19 cellular contexts compared by ENCODE assay signal in genomic region chr5:26572486-26572885, GRCh38.
DNase-seq lines count a peak whose midpoint lies in the region; ATAC-seq and TF ChIP-seq lines count a peak whose summit lies in the region.
"Had no signal": no experiment of that assay in that cellular context is flagged by ENCODE, and none has a peak within 500 bp of the region (broad histone marks: within the 10 kb centered on the region; RNA-seq: fewer than 3 reads in every experiment).

No MANE protein-coding gene starts in this region.

- 47% methylated on average over 1 of the region's 1 CpG for WGBS in mammary epithelial cell (ENCODE audit: low coverage, missing lambda C conversion rate)
- no CpG with 5 or more reads among the region's 1 CpG for WGBS in mesenchymal stem cell
- WGBS in heart right ventricle, 2 donors: 38 to 48% methylated on average over 1 of the region's 1 CpG

- H3K36me3 Mint-ChIP-seq in MCF 10A (ENCODE audit: insufficient read depth, unreplicated experiment): no peaks in the 10 kb centered on the region
- H3K36me3 Mint-ChIP-seq: IgD-negative memory B cell had no signal

- no peaks in the 10 kb centered on the region for H4K20me1 ChIP-seq in mammary epithelial cell (ENCODE audit: insufficient read depth, low read length)

- H2AK5ac ChIP-seq in mesenchymal stem cell (ENCODE audit: low read length, severe bottlenecking): no peak overlapping the region

- no peak; the same call in 1 of the 2 replicates for ATAC-seq in Panc1
- no peak for ATAC-seq in heart right ventricle
- ATAC-seq in left ventricle myocardium superior: no peak
- ATAC-seq: Right ventricle myocardium inferior had no signal

- H2AFZ ChIP-seq in mammary epithelial cell (ENCODE audit: low read depth, low read length): no peak overlapping the region
- no peak overlapping the region for H2AFZ ChIP-seq in mesenchymal stem cell (ENCODE audit: low read depth, low read length)

- H3K27ac ChIP-seq in mammary epithelial cell (ENCODE audit: insufficient read depth, low read depth, low read length) (no peak overlapping the region), Panc1 (ENCODE audit: low read length) (peak overlapping the region; percentile 39; the same call in 1 of the 2 replicates), mesenchymal stem cell (ENCODE audit: low read length, poor library complexity, severe bottlenecking) (no peak overlapping the region), heart right ventricle (no peak overlapping the region)

- H3K36me3 ChIP-seq in mammary epithelial cell (ENCODE audit: insufficient read depth, low read length) (no peaks in the 10 kb centered on the region), Panc1 (ENCODE audit: control insufficient read depth, insufficient read depth, low read length) (no peaks in the 10 kb centered on the region), mesenchymal stem cell (ENCODE audit: control insufficient read depth in 1 of 2, insufficient read depth in 2 of 2, low read depth in 1 of 2, low read length in 2 of 2) (peaks cover 0 to 3% of the 10 kb centered on the region in 2 experiments), heart right ventricle (no peaks in the 10 kb centered on the region)
- H3K36me3 ChIP-seq: BE2C, HAP-1 had no signal

- H3K18ac ChIP-seq in mesenchymal stem cell (ENCODE audit: low read depth in 1 of 2, low read length in 2 of 2): no peak overlapping the region

- H3K4me3 ChIP-seq in mammary epithelial cell (replicated peaks in 1 of 3; ENCODE audit: insufficient read depth in 1 of 3, low read depth in 2 of 3, low read length in 3 of 3): no peak overlapping the region
- no peak overlapping the region for H3K4me3 ChIP-seq in Panc1 (ENCODE audit: low read depth in 2 of 2, low read length in 2 of 2)
- H3K4me3 ChIP-seq in mesenchymal stem cell (ENCODE audit: insufficient read depth in 1 of 2, low read depth in 1 of 2, low read length in 2 of 2): no peak overlapping the region
- H3K4me3 ChIP-seq in heart right ventricle: no peak overlapping the region
- H3K4me3 ChIP-seq: HAP-1 had no signal

- H3K4me1 ChIP-seq in mammary epithelial cell (ENCODE audit: insufficient read depth, low read length): no peaks in the 10 kb centered on the region
- H3K4me1 ChIP-seq in Panc1 (ENCODE audit: control insufficient read depth, insufficient read depth, low read length): peaks cover 6% of the 10 kb centered on the region
- H3K4me1 ChIP-seq in mesenchymal stem cell (ENCODE audit: control insufficient read depth, insufficient read depth, low read depth, low read length): no peaks in the 10 kb centered on the region
- H3K4me1 ChIP-seq in heart right ventricle: no peaks in the 10 kb centered on the region
- H3K4me1 ChIP-seq: BE2C, HAP-1 had no signal

- H4K8ac ChIP-seq in mesenchymal stem cell (ENCODE audit: low read length): no peak overlapping the region

- H3K9me3 ChIP-seq in mammary epithelial cell (replicated peaks; ENCODE audit: insufficient read depth, low read length) (peaks cover 20% of the 10 kb centered on the region), Panc1 (ENCODE audit: control insufficient read depth, insufficient read depth, low read depth, low read length) (no peaks in the 10 kb centered on the region), mesenchymal stem cell (ENCODE audit: control insufficient read depth, low read length) (no peaks in the 10 kb centered on the region), heart right ventricle (peaks cover 0 to 36% (median 0%) of the 10 kb centered on the region in 11 donors)
- H3K9me3 ChIP-seq: BE2C, HAP-1 had no signal

- CTCF ChIA-PET in MCF 10A (lab: Yijun Ruan, JAX): interaction anchor here (0.7 kb wide), 1 partner anchor 11 kb away, joined by 3 read pairs; no protein-coding TSS in a partner anchor
- CTCF ChIA-PET in mammary epithelial cell (lab: Charles Lee; ENCODE audit: low non-redundant PET): no interaction called here
- CTCF ChIA-PET in Panc1 (lab: Charles Lee): interaction anchor here (0.6 kb wide), 1 partner anchor 1038 kb away, joined by 4 read pairs; no protein-coding TSS in a partner anchor

- H3K4ac ChIP-seq in mesenchymal stem cell (ENCODE audit: low read depth in 1 of 2, low read length in 2 of 2): no peak overlapping the region

- dilution Hi-C loops in mammary epithelial cell (cut with HindIII; ENCODE audit: low sequenced_read_pairs): no loop called here

- no peak overlapping the region for H2BK5ac ChIP-seq in mesenchymal stem cell (ENCODE audit: low read depth, low read length, poor library complexity, severe bottlenecking)

- BruUV-seq in MCF 10A (replicated peaks; lab: Mats Ljungman, UMichigan): no TSS peak
- no TSS peak for BruUV-seq in mammary epithelial cell (replicated peaks; lab: Mats Ljungman, UMichigan)
- BruUV-seq in Panc1 (replicated peaks; lab: Mats Ljungman, UMichigan): no TSS peak

- H3K4me3 Mint-ChIP-seq in MCF 10A (ENCODE audit: unreplicated experiment): no peak overlapping the region
- H3K4me3 Mint-ChIP-seq: CD4-positive, alpha-beta T cell; IgD-negative memory B cell had no signal

- no peaks in the 10 kb centered on the region for H3K79me2 ChIP-seq in mammary epithelial cell (ENCODE audit: insufficient read depth, low read length)

- no peaks in the 10 kb centered on the region for H3K9me3 Mint-ChIP-seq in MCF 10A (ENCODE audit: unreplicated experiment)

- H3K14ac ChIP-seq in mesenchymal stem cell (ENCODE audit: low read length in 2 of 2): no peak overlapping the region

- intact Hi-C loops in MCF 10A (cut with micrococcal nuclease) (no loop called here), mammary epithelial cell (cut with micrococcal nuclease) (no loop called here), Panc1 (cut with micrococcal nuclease; ENCODE audit: unreplicated experiment) (no loop called here), heart right ventricle (cut with DNase I) (no loop called here), left ventricle myocardium superior (cut with micrococcal nuclease) (no loop called here)

- TF ChIP-seq CTCF in MCF 10A (IDR thresholded peaks at IDR 0.05; ENCODE audit: unreplicated experiment) (no peak), mammary epithelial cell (conservative IDR thresholded peaks at IDR 0.05 in 1 of 2, IDR thresholded peaks at IDR 0.05 in 1 of 2; ENCODE audit: extremely low read depth in 1 of 2, insufficient read depth in 1 of 2, low read depth in 1 of 2, low read length in 2 of 2) (no peak), Panc1 (IDR thresholded peaks at IDR 0.05) (no peak), heart right ventricle (IDR thresholded peaks at IDR 0.05) (no peak)

- H2BK120ac ChIP-seq in mesenchymal stem cell (ENCODE audit: low read depth, low read length): no peak overlapping the region

- H3K23ac ChIP-seq in mesenchymal stem cell (ENCODE audit: low read length in 2 of 2): no peak overlapping the region

- H3K27ac Mint-ChIP-seq in MCF 10A (ENCODE audit: low read depth, unreplicated experiment): no peak overlapping the region
- H3K27ac Mint-ChIP-seq: CD4-positive, alpha-beta T cell; IgD-negative memory B cell had no signal

- H3K4me2 ChIP-seq in mammary epithelial cell (ENCODE audit: insufficient read depth, low read depth, low read length): no peak overlapping the region
- H3K4me2 ChIP-seq in mesenchymal stem cell (ENCODE audit: low read length, poor library complexity, severe bottlenecking): no peak overlapping the region

- no peaks in the 10 kb centered on the region for H3K79me1 ChIP-seq in mesenchymal stem cell (replicated peaks; ENCODE audit: low read length, poor library complexity, severe bottlenecking)

- H3K27me3 Mint-ChIP-seq in MCF 10A (ENCODE audit: insufficient read depth, unreplicated experiment): no peaks in the 10 kb centered on the region
- H3K27me3 Mint-ChIP-seq: CD4-positive, alpha-beta T cell; IgD-negative memory B cell had no signal

- POLR2A ChIA-PET in MCF 10A (lab: Yijun Ruan, JAX) (no interaction called here), Panc1 (lab: Charles Lee) (no interaction called here)

- H4K91ac ChIP-seq in mesenchymal stem cell (ENCODE audit: low read length): no peak overlapping the region

- H3K27me3 ChIP-seq in mammary epithelial cell (ENCODE audit: insufficient read depth, low read length) (no peaks in the 10 kb centered on the region), Panc1 (ENCODE audit: control insufficient read depth, insufficient read depth, low read length) (no peaks in the 10 kb centered on the region), mesenchymal stem cell (ENCODE audit: control insufficient read depth in 1 of 2, insufficient read depth in 1 of 2, low read length in 2 of 2) (no peaks in the 10 kb centered on the region), heart right ventricle (no peaks in the 10 kb centered on the region)
- H3K27me3 ChIP-seq: BE2C had no signal

- H3K9ac ChIP-seq in mammary epithelial cell (ENCODE audit: insufficient read depth, low read length) (no peak overlapping the region), mesenchymal stem cell (ENCODE audit: low read length) (no peak overlapping the region)

- peak; percentile 21 for DNase-seq in MCF 10A (ENCODE audit: unreplicated experiment)
- DNase-seq in mammary epithelial cell: no peak
- no peak for DNase-seq in Panc1 (ENCODE audit: low read depth, low spot score)
- peak; percentile 23 for DNase-seq in mesenchymal stem cell
- DNase-seq in GM19240 (ENCODE audit: insufficient read length, low spot score): no peak
- DNase-seq in Kasumi-1 (lab: John Stamatoyannopoulos, UW): no peak
- no peak for DNase-seq in heart right ventricle
- no peak for DNase-seq in left ventricle myocardium superior
- DNase-seq: 8988T; BE2C; CD4-positive, alpha-beta T cell; Karpas-422; NCI-H1105 treated with DMSO at 0.1 percent for 48 hours; NCI-H1694 treated with DMSO at 0.1 percent for 48 hours; NCI-H510A; NCI-H748 treated with DMSO at 0.1 percent for 48 hours had no signal

- in situ Hi-C loops in mammary epithelial cell (cut with MboI; ENCODE audit: low sequenced_read_pairs in 2 of 2): no loop called here
- in situ Hi-C loops in Panc1 (cut with HindIII; ENCODE audit: low pct_unique_long_range_greater_than_20kb, low sequenced_read_pairs): no loop called here

- no peak overlapping the region for H2BK12ac ChIP-seq in mesenchymal stem cell (ENCODE audit: low read length in 2 of 2)

- no peak overlapping the region for H2BK15ac ChIP-seq in mesenchymal stem cell (ENCODE audit: low read depth, poor library complexity, severe bottlenecking)

- H3K4me1 Mint-ChIP-seq in MCF 10A (ENCODE audit: insufficient read depth, unreplicated experiment): peaks cover 14% of the 10 kb centered on the region
- H3K4me1 Mint-ChIP-seq: IgD-negative memory B cell had no signal

Comparison
In these comparisons a context has a peak if more than half of its experiments do, and no peak if none do; other contexts are left out.
1. DNase-seq: peak in MCF 10A (single experiment) and mesenchymal stem cell (single experiment); none in mammary epithelial cell (single experiment), Panc1 (single experiment), GM19240 (single experiment), Kasumi-1 (0 of 2), heart right ventricle (0 of 2) and left ventricle myocardium superior (single experiment).